10 cellular contexts compared by ENCODE assay signal in the genomic region with DNA sequence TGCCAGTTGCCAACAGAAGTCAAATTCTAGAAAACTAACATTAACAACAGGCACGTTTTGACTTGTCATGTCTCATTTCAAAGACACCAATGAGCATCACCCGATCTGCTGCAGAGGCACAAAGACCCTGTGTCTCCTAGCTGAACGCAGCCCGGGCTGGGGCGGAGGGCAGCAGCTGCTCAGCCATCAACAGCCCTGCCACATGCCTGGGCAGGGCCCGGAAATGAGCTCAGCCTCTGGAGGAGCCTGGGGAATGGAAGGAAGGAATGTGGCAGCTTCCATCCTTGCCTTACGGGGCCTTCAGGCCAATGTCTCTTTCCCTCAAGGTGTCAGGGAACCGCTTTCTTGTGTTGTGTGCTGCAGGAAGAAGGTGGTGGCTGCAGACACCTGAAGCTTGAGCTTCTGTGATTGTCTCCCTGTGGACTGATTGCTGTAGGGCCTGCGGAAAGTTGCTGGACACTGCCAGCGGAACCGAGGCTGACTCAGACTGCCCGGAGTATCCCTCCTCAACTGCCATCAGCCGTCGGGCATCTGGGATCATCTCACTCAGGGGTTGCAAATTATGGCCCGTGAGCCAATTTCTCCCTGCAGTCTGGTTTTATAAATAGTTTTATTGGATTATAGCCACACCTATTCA. TPM values are rescaled to one million over a fixed set of nuclear protein-coding genes. Genes with fewer than 3 reads are reported as not detected.
A peak's percentile ranks its signal among the peaks of the same experiment; 100 is the strongest.
DNase-seq lines count a peak whose midpoint lies in the region; ATAC-seq, FAIRE-seq and TF ChIP-seq lines count a peak whose summit lies in the region.
"Had no signal": no experiment of that assay in that cellular context is flagged by ENCODE, and none has a peak within 500 bp of the region (broad histone marks: within the 10 kb centered on the region; RNA-seq: fewer than 3 reads in every experiment).

No MANE protein-coding gene starts in this region.

- H3K27me3 ChIP-seq in endothelial cell of umbilical vein (ENCODE audit: control insufficient read depth in 2 of 2, insufficient read depth in 2 of 2, low read length in 2 of 2), result no peaks in the 10 kb centered on the region
- H3K27me3 ChIP-seq in CD8-positive, alpha-beta T cell (ENCODE audit: insufficient read depth, low read length), result no peaks in the 10 kb centered on the region

- H3K36me3 Mint-ChIP-seq in CD8-positive, alpha-beta T cell, result no peaks in the 10 kb centered on the region

- no peaks in the 10 kb centered on the region for H3K36me3 ChIP-seq in endothelial cell of umbilical vein (ENCODE audit: control insufficient read depth in 2 of 2, extremely low read depth in 1 of 2, insufficient read depth in 2 of 2, low read length in 2 of 2)
- H3K36me3 ChIP-seq in mucosa of descending colon (ENCODE audit: low read depth), result no peaks in the 10 kb centered on the region
- H3K36me3 ChIP-seq in CD8-positive, alpha-beta T cell (ENCODE audit: insufficient read depth, low read length), result no peaks in the 10 kb centered on the region

- no peaks in the 10 kb centered on the region for H3K9me3 ChIP-seq in endothelial cell of umbilical vein (replicated peaks; ENCODE audit: control insufficient read depth, insufficient read depth, low read length)
- no peaks in the 10 kb centered on the region for H3K9me3 ChIP-seq in mucosa of descending colon
- no peaks in the 10 kb centered on the region for H3K9me3 ChIP-seq in CD8-positive, alpha-beta T cell (ENCODE audit: low read length)

- no peaks in the 10 kb centered on the region for H4K20me1 ChIP-seq in endothelial cell of umbilical vein (replicated peaks; ENCODE audit: control insufficient read depth, extremely low read depth, insufficient read depth, low read length)

- no peak overlapping the region for H3K4me3 ChIP-seq in endothelial cell of umbilical vein (replicated peaks in 1 of 3; ENCODE audit: insufficient read depth in 1 of 3, low read depth in 1 of 3, low read length in 3 of 3)
- no peak overlapping the region for H3K4me3 ChIP-seq in mucosa of descending colon
- no peak overlapping the region for H3K4me3 ChIP-seq in CD8-positive, alpha-beta T cell (ENCODE audit: low read depth, low read length)

- FAIRE-seq in endothelial cell of umbilical vein (lab: Jason Lieb, UNC), result peak; percentile 78

- H3K4me1 Mint-ChIP-seq in CD8-positive, alpha-beta T cell (ENCODE audit: low read depth), result no peaks in the 10 kb centered on the region

- H3K9me1 ChIP-seq in endothelial cell of umbilical vein (replicated peaks; ENCODE audit: control insufficient read depth, extremely low read depth, insufficient read depth, low read length), result no peaks in the 10 kb centered on the region

- POLR2A ChIA-PET in endothelial cell of umbilical vein (lab: Charles Lee), result interaction anchor here (0.8 to 1.4 kb wide), 2 partner anchors 21 to 366 kb away, joined by 4 to 7 read pairs; no protein-coding TSS in a partner anchor
- POLR2A ChIA-PET in CD8-positive, alpha-beta T cell (lab: Charles Lee), result no interaction called here

- peak overlapping the region; percentile 78 for H3K27ac ChIP-seq in endothelial cell of umbilical vein (ENCODE audit: insufficient read depth, low read depth, low read length)
- no peak overlapping the region for H3K27ac ChIP-seq in CD8-positive, alpha-beta T cell (ENCODE audit: low read depth, low read length)

- in situ Hi-C loops in GM13977 (cut with MboI; ENCODE audit: low pct_unique_long_range_greater_than_20kb, low sequenced_read_pairs, unreplicated experiment), result loop anchor here (25.0 kb wide), 1 partner anchor 372 kb away; no protein-coding TSS in a partner anchor

- H3K9me3 Mint-ChIP-seq in CD8-positive, alpha-beta T cell, result no peaks in the 10 kb centered on the region

- peaks cover 35% of the 10 kb centered on the region for H3K79me2 ChIP-seq in endothelial cell of umbilical vein (ENCODE audit: control insufficient read depth, insufficient read depth, low read length)

- TSS peak; percentile 26 for BruUV-seq in endothelial cell of umbilical vein (replicated peaks; lab: Mats Ljungman, UMichigan)

- peak; percentile 65 for ATAC-seq in mucosa of descending colon
- no peak for ATAC-seq in CD8-positive, alpha-beta T cell

- H3K4me2 ChIP-seq in endothelial cell of umbilical vein (ENCODE audit: insufficient read depth, low read length), result peak overlapping the region; percentile 23

- peak overlapping the region; percentile 40 for H2AFZ ChIP-seq in endothelial cell of umbilical vein (ENCODE audit: low read depth, low read length)

- dilution Hi-C loops in endothelial cell of umbilical vein (cut with MboI; ENCODE audit: extremely low pct_ligation_motif_present, low sequenced_read_pairs), result no loop called here

- intact Hi-C loops in endothelial cell of umbilical vein (cut with micrococcal nuclease), result loop anchor here (1.0 kb wide), 1 partner anchor 67 kb away; no protein-coding TSS in a partner anchor
- intact Hi-C loops in mucosa of descending colon (cut with DNase I, micrococcal nuclease), result loop anchor here in 1 of 2 donors (10.0 kb wide), 1 partner anchor 581 kb away; no protein-coding TSS in a partner anchor
- intact Hi-C loops in CD8-positive, alpha-beta T cell (cut with DNase I, micrococcal nuclease), result loop anchor here (10.0 kb wide), 2 partner anchors 369 to 581 kb away; no protein-coding TSS in a partner anchor

- no peak overlapping the region for H3K27ac Mint-ChIP-seq in CD8-positive, alpha-beta T cell

- H3K27me3 Mint-ChIP-seq in CD8-positive, alpha-beta T cell (ENCODE audit: low read depth), result peaks cover 20% of the 10 kb centered on the region

- H3K4me1 ChIP-seq in endothelial cell of umbilical vein (ENCODE audit: control insufficient read depth, extremely low read depth, insufficient read depth, low read length) (peaks cover 78% of the 10 kb centered on the region), mucosa of descending colon (ENCODE audit: low read depth) (peaks cover 26% of the 10 kb centered on the region)
- H3K4me1 ChIP-seq in CD8-positive, alpha-beta T cell (ENCODE audit: insufficient read depth, low read length), result no peaks in the 10 kb centered on the region

- no peak overlapping the region for H3K4me3 Mint-ChIP-seq in CD8-positive, alpha-beta T cell

- peak; percentile 27 for TF ChIP-seq POLR2A in endothelial cell of umbilical vein (IDR thresholded peaks at IDR 0.05; ENCODE audit: low read depth, low read length)

- H3K9ac ChIP-seq in endothelial cell of umbilical vein (replicated peaks; ENCODE audit: extremely low read depth, insufficient read depth, low read length), result peak overlapping the region; percentile 51

- CTCF ChIA-PET in endothelial cell of umbilical vein (lab: Charles Lee), result interaction anchor here (0.9 to 1.9 kb wide), 10 partner anchors 19 to 303 kb away, joined by 3 to 5 read pairs (median 3); no protein-coding TSS in a partner anchor
- CTCF ChIA-PET in CD8-positive, alpha-beta T cell (lab: Charles Lee), result interaction anchor here (2.3 kb wide), 1 partner anchor 37 kb away, joined by 7 read pairs; no protein-coding TSS in a partner anchor

- DNase-seq in A172 (ENCODE audit: low spot score), result peak; percentile 82
- peak; percentile 96 for DNase-seq in NCI-H2171 treated with DMSO at 0.1 percent for 48 hours (lab: John Stamatoyannopoulos, UW)
- DNase-seq in endothelial cell of umbilical vein (ENCODE audit: low read depth, low spot score), result peak; percentile 87
- DNase-seq in mucosa of descending colon, result peak; percentile 39 to 63 (median 55)
- no peak for DNase-seq in CD8-positive, alpha-beta T cell
- DNase-seq in activated CD4-positive, CD25-positive, alpha-beta regulatory T cell (lab: John Stamatoyannopoulos, UW), result no peak
- no peak for DNase-seq in GM13977 (ENCODE audit: low spot score)
- DNase-seq in NCI-H524 treated with DMSO at 0.1 percent for 48 hours (lab: John Stamatoyannopoulos, UW), result no peak
- DNase-seq: activated effector memory CD4-positive, alpha-beta T cell treated with Interleukin-2 at 50 U/mL for 16 hours; T-helper 1 cell had no signal

- no peak for TF ChIP-seq CTCF in endothelial cell of umbilical vein (IDR thresholded peaks at IDR 0.05; ENCODE audit: extremely low read depth in 1 of 2, insufficient read depth in 1 of 2, low read depth in 1 of 2, low read length in 2 of 2)
- no peak for TF ChIP-seq CTCF in mucosa of descending colon (IDR thresholded peaks at IDR 0.05)
- TF ChIP-seq CTCF in CD8-positive, alpha-beta T cell (IDR thresholded peaks at IDR 0.05), result no peak
- TF ChIP-seq CTCF in GM13977 (IDR thresholded peaks at IDR 0.05; ENCODE audit: extremely low read depth, insufficient read depth, missing control alignments), result no peak

TF ChIP-seq in endothelial cell of umbilical vein, 7 proteins besides CTCF, POLR2A, EP300 and RAD21:
- TF ChIP-seq GATA2 (IDR thresholded peaks at IDR 0.05; ENCODE audit: insufficient read depth, insufficient read length, low read depth, low read length) (peak; percentile 54), EZH2 (IDR thresholded peaks at IDR 0.05; ENCODE audit: borderline replicate concordance, low read depth, low read length, severe bottlenecking) (no peak), JUN (IDR thresholded peaks at IDR 0.05; ENCODE audit: borderline replicate concordance, insufficient read depth, insufficient read length, low read depth) (peak; percentile 63), POLR2AphosphoS5 (IDR thresholded peaks at IDR 0.05; ENCODE audit: insufficient read depth, low read depth, low read length) (peak; percentile 62), FOS (IDR thresholded peaks at IDR 0.05; ENCODE audit: borderline replicate concordance, insufficient read depth, low read length) (peak; percentile 64), MYC (IDR thresholded peaks at IDR 0.05; ENCODE audit: low read depth, low read length) (peak; percentile 88)
- TF ChIP-seq, protein P1, sequence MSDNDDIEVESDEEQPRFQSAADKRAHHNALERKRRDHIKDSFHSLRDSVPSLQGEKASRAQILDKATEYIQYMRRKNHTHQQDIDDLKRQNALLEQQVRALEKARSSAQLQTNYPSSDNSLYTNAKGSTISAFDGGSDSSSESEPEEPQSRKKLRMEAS (IDR thresholded peaks at IDR 0.05; ENCODE audit: insufficient read depth, insufficient read length), result peak; percentile 38
TF ChIP-seq in endothelial cell of umbilical vein: peak in this region for 6.

RNA-seq across cellular contexts. Expression of a gene that starts 7.3 kb away (rescaled TPM):
- 99.0 and 158 TPM in 2 replicates for total RNA-seq in A172 (2014; rRNA removed; shearing (Covaris generic))
- total RNA-seq in endothelial cell of umbilical vein, result 98.5 and 124 TPM in 2 replicates
- 93.8 and 96.6 TPM in 2 replicates for polyA plus RNA-seq in endothelial cell of umbilical vein
- 69.2 and 79.2 TPM in 2 replicates for polyA plus RNA-seq in endothelial cell of umbilical vein (2011; cell fraction: cytosol; rRNA removed)
- polyA plus RNA-seq in endothelial cell of umbilical vein (2011; cell fraction: nucleus; rRNA removed), result 58.3 and 71.5 TPM in 2 replicates
- 95.9 and 109 TPM in 2 replicates for polyA plus RNA-seq in endothelial cell of umbilical vein (2012)
- polyA minus RNA-seq in endothelial cell of umbilical vein, result 164 and 241 TPM in 2 replicates
- not detected for polyA minus RNA-seq in endothelial cell of umbilical vein (2011; cell fraction: cytosol; rRNA and poly(A)+ RNA removed)
- 244 and 382 TPM in 2 replicates for polyA minus RNA-seq in endothelial cell of umbilical vein (2011; cell fraction: nucleus; rRNA and poly(A)+ RNA removed)
- total RNA-seq in mucosa of descending colon, result 10 to 100 TPM in 1 of 3 donors, 1 to 10 TPM in 2; 4.9 to 11.2 (median 9.8) TPM
- not detected for total RNA-seq in CD8-positive, alpha-beta T cell

Comparison
In these comparisons a context has a peak if more than half of its experiments do, and no peak if none do; other contexts are left out.
1. DNase-seq: peak in A172 (single experiment), NCI-H2171 treated with DMSO at 0.1 percent for 48 hours (single experiment), endothelial cell of umbilical vein (single experiment) and mucosa of descending colon (3 of 3); none in CD8-positive, alpha-beta T cell (0 of 7), activated CD4-positive, CD25-positive, alpha-beta regulatory T cell (0 of 4), GM13977 (single experiment) and NCI-H524 treated with DMSO at 0.1 percent for 48 hours (single experiment).